In the genomic region with DNA sequence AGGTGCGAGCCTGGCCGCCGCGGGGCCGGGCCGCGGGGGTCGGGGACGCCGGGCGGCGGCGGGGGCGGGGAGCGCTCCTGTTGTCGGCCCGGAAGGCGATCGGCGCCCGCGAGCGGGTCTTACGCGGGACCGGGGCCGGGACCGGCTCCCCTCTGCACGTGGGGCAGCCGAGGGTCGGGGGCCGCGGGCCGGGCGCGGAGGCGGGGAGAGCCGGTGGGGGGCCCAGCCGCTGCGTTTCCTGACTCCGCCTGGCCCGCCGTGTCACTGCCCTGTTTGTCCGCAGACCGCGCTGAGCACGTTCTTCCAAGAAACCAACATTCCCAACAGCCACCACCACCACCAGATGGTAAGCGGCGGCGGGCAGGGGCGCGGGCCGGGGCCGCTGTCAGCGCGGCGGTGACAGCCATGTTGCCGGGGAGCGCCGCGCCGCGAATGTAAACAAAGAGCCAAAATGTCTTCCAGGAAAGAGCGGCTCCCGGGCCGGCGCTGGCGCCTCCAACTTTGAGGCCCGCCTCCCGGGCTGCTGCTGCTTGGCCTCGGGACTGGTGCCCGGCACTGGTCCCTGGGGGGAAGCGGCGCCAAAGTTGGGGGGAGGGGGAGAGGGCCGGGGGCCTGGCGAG, we compare ENCODE assay signal across 8 cellular contexts. TPM values are rescaled to one million over a fixed set of nuclear protein-coding genes. Genes with fewer than 3 reads are reported as not detected.
A peak's percentile ranks its signal among the peaks of the same experiment; 100 is the strongest.
DNase-seq lines count a peak whose midpoint lies in the region; ATAC-seq, FAIRE-seq and TF ChIP-seq lines count a peak whose summit lies in the region.

No MANE protein-coding gene starts in this region.

- peak overlapping the region; percentile 80 for H3K4me3 ChIP-seq in H7 (ENCODE audit: insufficient read depth, low read depth, low read length)
- H3K4me3 ChIP-seq in SU-DHL-6 (ENCODE audit: insufficient read depth, low read length, poor library complexity, severe bottlenecking) = peak overlapping the region; percentile 81
- peak overlapping the region; percentile 82; the same call in 1 of the 2 replicates for H3K4me3 ChIP-seq in iPS-20b (ENCODE audit: low read length)
- H3K4me3 ChIP-seq in small intestine (ENCODE audit: low read depth in 1 of 2, low read length in 2 of 2) = peak overlapping the region; percentile 87 to 100

- no peak for FAIRE-seq in small intestine (lab: Jason Lieb, UNC)

- no peaks in the 10 kb centered on the region for H3K9me2 ChIP-seq in SU-DHL-6 (replicated peaks; ENCODE audit: insufficient read depth, low read length)

- H3K4me2 ChIP-seq in SU-DHL-6 (ENCODE audit: low read depth, low read length, poor library complexity, severe bottlenecking) = peak overlapping the region; percentile 96

- peaks cover 75% of the 10 kb centered on the region for H3F3A ChIP-seq in SU-DHL-6 (ENCODE audit: insufficient read depth)

- H3K9ac ChIP-seq in SU-DHL-6 (ENCODE audit: low read length) (peak overlapping the region; percentile 79), iPS-20b (ENCODE audit: low read depth, low read length) (peak overlapping the region; percentile 80; the same call in 1 of the 2 replicates)

- WGBS in small intestine, 3 donors = 1 to 2% (median 1%) methylated on average over 46 to 76 of the region's 76 CpGs

- peaks cover 3% of the 10 kb centered on the region for H3K27me3 Mint-ChIP-seq in brain

- no peaks in the 10 kb centered on the region for H4K20me1 ChIP-seq in SU-DHL-6 (ENCODE audit: low read depth, low read length)

- peak overlapping the region; percentile 87 to 93 (median 90) for H3K4me3 Mint-ChIP-seq in brain

- H3K27me3 ChIP-seq in H7 (ENCODE audit: control insufficient read depth, insufficient read depth, low read length) (no peaks in the 10 kb centered on the region), SU-DHL-6 (ENCODE audit: low read length) (no peaks in the 10 kb centered on the region), iPS-20b (ENCODE audit: insufficient read depth, low read length) (no peaks in the 10 kb centered on the region), small intestine (ENCODE audit: control insufficient read depth in 2 of 2, insufficient read depth in 2 of 2, low read length in 2 of 2) (no peaks in the 10 kb centered on the region)

- H3K36me3 ChIP-seq in H7 (replicated peaks; ENCODE audit: control insufficient read depth, insufficient read depth, low read length) (peaks cover under 1% of the 10 kb centered on the region), SU-DHL-6 (ENCODE audit: low read length) (no peaks in the 10 kb centered on the region), iPS-20b (ENCODE audit: insufficient read depth, low read depth, low read length) (peaks cover 11% of the 10 kb centered on the region), small intestine (ENCODE audit: control insufficient read depth in 2 of 2, insufficient read depth in 2 of 2, low read length in 2 of 2) (peaks cover 0 to 3% of the 10 kb centered on the region in 2 donors)

- H3K27ac Mint-ChIP-seq in brain = peak overlapping the region in 1 of 5 experiments; percentile 93

- H3K79me2 ChIP-seq in SU-DHL-6 (ENCODE audit: insufficient read depth, low read length) = peaks cover 25% of the 10 kb centered on the region

- no peak for ATAC-seq in GM19455 (IDR thresholded peaks at IDR 0.05; ENCODE audit: unreplicated experiment)

- TF ChIP-seq CTCF in SU-DHL-6 (IDR thresholded peaks at IDR 0.05; ENCODE audit: insufficient read depth, low read length, poor library complexity, severe bottlenecking) (no peak), brain (conservative IDR thresholded peaks at IDR 0.05) (no peak)

- DNase-seq in AG20443 (ENCODE audit: low spot score) (peak; percentile 57), H7 (peak; percentile 86), small intestine (peak; percentile 57), SK-N-DZ (ENCODE audit: low spot score) (no peak)

- H3K36me3 Mint-ChIP-seq in brain = peaks cover 7% of the 10 kb centered on the region

- no peak overlapping the region for H2AFZ ChIP-seq in SU-DHL-6 (ENCODE audit: low read depth, low read length, severe bottlenecking)

- H3K4me1 Mint-ChIP-seq in brain = peaks cover 66% of the 10 kb centered on the region

- peaks cover 11% of the 10 kb centered on the region; the same call in 1 of the 2 replicates for H3K4me1 ChIP-seq in iPS-20b (ENCODE audit: insufficient read depth, low read length)
- peaks cover 8 to 15% of the 10 kb centered on the region in 2 donors for H3K4me1 ChIP-seq in small intestine (ENCODE audit: control insufficient read depth in 2 of 2, insufficient read depth in 1 of 2, low read depth in 1 of 2, low read length in 1 of 2)

- H3K27ac ChIP-seq in SU-DHL-6 (ENCODE audit: low read depth, low read length) (peak overlapping the region; percentile 98), iPS-20b (ENCODE audit: low read length) (peak overlapping the region; percentile 68), small intestine (ENCODE audit: low read depth in 1 of 2, low read length in 1 of 2) (peak overlapping the region; percentile 89 to 98)

- no peaks in the 10 kb centered on the region for H3K9me3 ChIP-seq in SU-DHL-6 (ENCODE audit: insufficient read depth, low read length)
- H3K9me3 ChIP-seq in iPS-20b (ENCODE audit: insufficient read depth, low read depth, low read length) = no peaks in the 10 kb centered on the region
- no peaks in the 10 kb centered on the region for H3K9me3 ChIP-seq in small intestine (ENCODE audit: control insufficient read depth, low read depth)

- no peaks in the 10 kb centered on the region for H3K9me3 Mint-ChIP-seq in brain

RNA-seq across cellular contexts. Expression of a gene that starts 0.6 kb away (rescaled TPM):
- total RNA-seq in H7 (2014; rRNA removed; shearing (Covaris generic)) = 21.3 and 24.8 TPM in 2 replicates
- polyA plus RNA-seq in brain (ENCODE audit: insufficient read depth, low read depth, low replicate concordance) = 140 TPM
- polyA plus RNA-seq in small intestine = 100 to 1,000 TPM in 2 of 3 donors, 10 to 100 TPM in 1; 54.3 to 118 (median 114) TPM
- 14.4 and 39.1 TPM in 2 replicates for polyA plus RNA-seq in SK-N-DZ (2014; cell fraction: cytosol; rRNA removed)
- 14.5 and 26.2 TPM in 2 replicates for polyA plus RNA-seq in SK-N-DZ (2014; cell fraction: nucleus; rRNA removed)

RNA-seq across cellular contexts. Expression of a gene that starts 25.4 kb away (rescaled TPM):
- 4.2 and 5.6 TPM in 2 replicates for total RNA-seq in H7 (2014; rRNA removed; shearing (Covaris generic))
- polyA plus RNA-seq in brain (ENCODE audit: insufficient read depth, low read depth, low replicate concordance) (90.2 TPM), small intestine (10 to 100 TPM; 18.1 to 30.6 (median 25.0) TPM)
- polyA plus RNA-seq in SK-N-DZ (2014; cell fraction: cytosol; rRNA removed) = 42.3 and 54.7 TPM in 2 replicates
- polyA plus RNA-seq in SK-N-DZ (2014; cell fraction: nucleus; rRNA removed) = 26.2 and 30.9 TPM in 2 replicates

RNA-seq across cellular contexts. Expression of a gene that starts 42.3 kb away (rescaled TPM):
- 0.70 and 1.1 TPM in 2 replicates for total RNA-seq in H7 (2014; rRNA removed; shearing (Covaris generic))
- 1.3 TPM for polyA plus RNA-seq in brain (ENCODE audit: insufficient read depth, low read depth, low replicate concordance)
- polyA plus RNA-seq in small intestine = 1 to 10 TPM; 2.5 to 3.0 (median 2.7) TPM
- 1.7 and 1.8 TPM in 2 replicates for polyA plus RNA-seq in SK-N-DZ (2014; cell fraction: cytosol; rRNA removed)
- 2.2 and 5.5 TPM in 2 replicates for polyA plus RNA-seq in SK-N-DZ (2014; cell fraction: nucleus; rRNA removed)
